ENCODE assay signal across 10 cellular contexts in the genomic region with DNA sequence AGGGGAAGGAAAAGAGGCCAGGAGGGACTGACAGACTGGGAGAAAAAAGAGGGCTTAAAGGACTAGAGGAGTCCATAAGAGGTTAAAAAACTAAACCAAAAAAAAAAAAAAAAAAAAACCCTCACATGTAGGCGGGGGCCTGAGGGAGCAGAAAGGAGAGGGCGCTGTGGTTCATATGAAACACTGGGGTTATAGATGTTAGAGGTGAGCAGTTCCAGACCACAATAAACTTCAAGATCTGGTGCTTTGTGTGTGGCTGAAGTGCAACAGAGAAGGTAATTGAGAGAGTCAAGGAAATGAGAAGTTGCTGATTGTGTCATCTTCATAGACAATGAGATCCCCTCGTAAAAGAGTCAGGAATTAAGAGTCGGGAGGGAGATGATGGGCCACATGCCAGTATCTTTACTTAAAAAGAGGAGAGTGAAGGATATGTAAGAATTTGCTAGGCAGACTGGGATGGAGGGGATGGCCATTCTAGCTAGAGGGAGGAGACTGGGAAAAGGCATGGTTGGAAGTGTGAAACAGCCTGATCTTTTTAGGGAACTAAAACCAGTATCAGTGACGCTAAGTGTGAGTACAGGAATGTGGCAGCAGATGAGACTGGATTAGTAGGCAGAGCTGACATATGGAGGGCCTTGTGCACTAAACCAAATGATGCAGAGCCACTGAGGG.
DNase-seq lines count a peak whose midpoint lies in the region; ATAC-seq and TF ChIP-seq lines count a peak whose summit lies in the region.
"Had no signal": no experiment of that assay in that cellular context is flagged by ENCODE, and none has a peak within 500 bp of the region (broad histone marks: within the 10 kb centered on the region; RNA-seq: fewer than 3 reads in every experiment).

No MANE protein-coding gene starts in this region.

- H3K4me1 Mint-ChIP-seq in effector memory CD8-positive, alpha-beta T cell (ENCODE audit: low read depth in 2 of 2) = peaks cover 5 to 9% of the 10 kb centered on the region in 2 donors

- H3K36me3 Mint-ChIP-seq in effector memory CD8-positive, alpha-beta T cell (ENCODE audit: insufficient read depth) = no peaks in the 10 kb centered on the region
- H3K36me3 Mint-ChIP-seq: brain had no signal

- H3K27ac Mint-ChIP-seq in effector memory CD8-positive, alpha-beta T cell = peak overlapping the region; percentile 22 to 61

- TF ChIP-seq CTCF in GM20000 (IDR thresholded peaks at IDR 0.05; ENCODE audit: extremely low read depth, missing control alignments) = no peak

- no peaks in the 10 kb centered on the region for H3K9me3 Mint-ChIP-seq in effector memory CD8-positive, alpha-beta T cell

- DNase-seq in GM03348 (ENCODE audit: low spot score) = peak; percentile 13
- DNase-seq in MV-4-11 (lab: John Stamatoyannopoulos, UW) = peak; percentile 63
- DNase-seq in effector memory CD8-positive, alpha-beta T cell = peak; percentile 24 to 33 (median 31)
- no peak for DNase-seq in head of caudate nucleus
- DNase-seq in HUDEP-2 (lab: John Stamatoyannopoulos, UW; ENCODE audit: unreplicated experiment in 76 of 76) = no peak
- no peak for DNase-seq in NCI-H774 (lab: John Stamatoyannopoulos, UW)
- DNase-seq in GM20000 (ENCODE audit: low spot score) = no peak
- DNase-seq: NCI-H526 had no signal

- intact Hi-C loops in head of caudate nucleus (cut with DNase I) = no loop called here

- H3K4me3 Mint-ChIP-seq in effector memory CD8-positive, alpha-beta T cell = peak overlapping the region in 1 of 2 donors; percentile 4
- H3K4me3 Mint-ChIP-seq: brain had no signal

- peak; percentile 94 for ATAC-seq in GM21390 (IDR thresholded peaks at IDR 0.05; ENCODE audit: unreplicated experiment)
- peak; percentile 100 for ATAC-seq in effector memory CD8-positive, alpha-beta T cell (replicated peaks)

- H3K27me3 Mint-ChIP-seq in effector memory CD8-positive, alpha-beta T cell = no peaks in the 10 kb centered on the region
- H3K27me3 Mint-ChIP-seq: brain had no signal

Comparison
In these comparisons a context has a peak if more than half of its experiments do, and no peak if none do; other contexts are left out.
1. DNase-seq: peak in GM03348 (single experiment), MV-4-11 (single experiment) and effector memory CD8-positive, alpha-beta T cell (3 of 3); none in head of caudate nucleus (0 of 42), HUDEP-2 (0 of 76), NCI-H774 (single experiment) and GM20000 (single experiment).